Comparison of ENCODE assay signal across 26 cellular contexts in the genomic region with DNA sequence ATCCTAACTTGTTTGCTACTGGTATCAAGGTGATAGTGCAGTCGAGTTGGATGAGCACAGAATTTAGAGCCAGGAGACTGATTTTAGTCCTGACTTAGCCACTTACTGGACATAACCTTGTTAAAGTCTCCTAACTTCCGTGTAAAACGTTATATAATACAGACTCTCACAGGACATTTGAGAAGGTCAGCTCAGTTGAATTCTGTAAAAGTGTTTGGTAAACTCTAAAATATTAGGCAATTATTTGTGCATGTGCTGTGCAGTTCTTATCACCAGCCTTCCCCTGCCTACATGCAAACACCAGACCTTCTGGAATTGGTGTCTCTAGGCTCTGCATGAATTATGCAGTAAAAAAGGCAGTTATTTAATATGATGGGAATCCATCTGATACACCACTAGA. TPM values are rescaled to one million over a fixed set of nuclear protein-coding genes. Genes with fewer than 3 reads are reported as not detected.
DNase-seq lines count a peak whose midpoint lies in the region; ATAC-seq and TF ChIP-seq lines count a peak whose summit lies in the region.
"Had no signal": no experiment of that assay in that cellular context is flagged by ENCODE, and none has a peak within 500 bp of the region (broad histone marks: within the 10 kb centered on the region; RNA-seq: fewer than 3 reads in every experiment).

No MANE protein-coding gene starts in this region.

- H3K4me2 ChIP-seq in osteoblast (ENCODE audit: insufficient read depth, low read length), result peak overlapping the region; percentile 43

- no peak overlapping the region for H3K27ac ChIP-seq in SK-N-MC
- peak overlapping the region; percentile 68 for H3K27ac ChIP-seq in osteoblast (ENCODE audit: low read depth, low read length)
- H3K27ac ChIP-seq in thoracic aorta, result peak overlapping the region; percentile 9 to 19
- H3K27ac ChIP-seq: tibial artery had no signal

- no peaks in the 10 kb centered on the region for H4K20me1 ChIP-seq in osteoblast (ENCODE audit: insufficient read depth, low read length)

- DNase-seq in SK-N-MC (ENCODE audit: low read depth, low spot score), result no peak
- peak; percentile 44 for DNase-seq in fibroblast of villous mesenchyme (ENCODE audit: low read depth)
- no peak for DNase-seq in osteoblast (ENCODE audit: insufficient read length, low spot score, missing footprints)
- DNase-seq in thoracic aorta (ENCODE audit: low spot score), result no peak
- no peak for DNase-seq in epidermal melanocyte (ENCODE audit: insufficient read length, low spot score)
- DNase-seq in NK-92 (lab: John Stamatoyannopoulos, UW; ENCODE audit: unreplicated experiment), result no peak
- DNase-seq: activated CD4-positive, alpha-beta T cell treated with anti-CD3 and anti-CD28 coated beads, Interleukin-2, amount 50 U/mL, for 4 hours; activated CD4-positive, CD25-positive, alpha-beta regulatory T cell; CD4-positive, CD25-positive, alpha-beta regulatory T cell; cerebellar nuclear complex; DMS153; H9; mucosa of descending colon; MV-4-11; NCI-H187; NCI-H2227 treated with DMSO at 0.1 percent for 48 hours; NCI-H748 treated with DMSO at 0.1 percent for 48 hours; nephron progenitor cell; stimulated activated CD4-positive, alpha-beta T cell treated with anti-CD3 and anti-CD28 coated beads, Interleukin-4, amount 100 ng/mL, for 1 hour; stimulated activated naive CD4-positive, alpha-beta T cell treated with Interleukin-2 at 50 U/mL for 16 hours; SW 1271; tibial artery had no signal

- peaks cover 49% of the 10 kb centered on the region for H3K4me1 ChIP-seq in osteoblast (ENCODE audit: insufficient read depth, low read length)
- peaks cover 35 to 82% of the 10 kb centered on the region in 2 donors for H3K4me1 ChIP-seq in thoracic aorta (ENCODE audit: control insufficient read depth in 1 of 2, low read depth in 2 of 2)

- ATAC-seq in thoracic aorta (ENCODE audit: insufficient number of reproducible peaks, low FRiP score, low read depth) (no peak), HG03565 (IDR thresholded peaks at IDR 0.05; ENCODE audit: unreplicated experiment) (no peak)
- ATAC-seq: activated naive CD4-positive, alpha-beta T cell treated with anti-CD3 and anti-CD28 coated beads, Interleukin-2, amount 50 U/mL, for 72 hours; activated T-helper 17 cell treated with anti-CD3 and anti-CD28 coated beads, Interleukin-2, amount 50 U/mL, for 72 hours; mucosa of descending colon had no signal

- H3K9ac ChIP-seq in SK-N-MC (ENCODE audit: insufficient read length), result no peak overlapping the region

- peaks cover 75% of the 10 kb centered on the region for H3K79me2 ChIP-seq in osteoblast (ENCODE audit: insufficient read depth, low read length)

- TF ChIP-seq CTCF in fibroblast of villous mesenchyme (IDR thresholded peaks at IDR 0.05; ENCODE audit: insufficient read depth, low read depth, low read length) (no peak), osteoblast (IDR thresholded peaks at IDR 0.05; ENCODE audit: extremely low read depth, low read depth, low read length) (no peak), thoracic aorta (IDR thresholded peaks at IDR 0.05) (no peak)

- no peak overlapping the region for H2AFZ ChIP-seq in osteoblast (ENCODE audit: low read length)

- no peaks in the 10 kb centered on the region for H3K36me3 ChIP-seq in SK-N-MC (ENCODE audit: insufficient read depth, low read length)
- H3K36me3 ChIP-seq in osteoblast (ENCODE audit: insufficient read depth, low read length), result no peaks in the 10 kb centered on the region
- no peaks in the 10 kb centered on the region for H3K36me3 ChIP-seq in thoracic aorta
- H3K36me3 ChIP-seq: ascending aorta, tibial artery had no signal

- H3K9me3 ChIP-seq in SK-N-MC (ENCODE audit: low read depth, low read length), result no peaks in the 10 kb centered on the region
- H3K9me3 ChIP-seq in osteoblast (ENCODE audit: low read depth, low read length), result no peaks in the 10 kb centered on the region
- H3K9me3 ChIP-seq in thoracic aorta, result no peaks in the 10 kb centered on the region
- H3K9me3 ChIP-seq: ascending aorta, mucosa of descending colon, tibial artery had no signal

- H3K27me3 ChIP-seq in osteoblast (ENCODE audit: insufficient read depth, low read length) (no peaks in the 10 kb centered on the region), thoracic aorta (replicated peaks; ENCODE audit: insufficient read depth) (no peaks in the 10 kb centered on the region)
- H3K27me3 ChIP-seq: ascending aorta, tibial artery had no signal

- H3K4me3 ChIP-seq in SK-N-MC (0 out of 2 replicates have a peak overlapping the region, but pooled peaks have one; percentile 21), fibroblast of villous mesenchyme (ENCODE audit: low read depth, low read length) (no peak overlapping the region), osteoblast (ENCODE audit: insufficient read depth, low read length) (no peak overlapping the region), thoracic aorta (no peak overlapping the region)
- H3K4me3 ChIP-seq: ascending aorta, mucosa of descending colon, tibial artery had no signal

RNA-seq across cellular contexts. Expression of a gene that starts 45.4 kb away (rescaled TPM):
- 24.6 and 43.5 TPM in 2 replicates for total RNA-seq in fibroblast of villous mesenchyme
- 73.4 and 78.9 TPM in 2 replicates for total RNA-seq in osteoblast
- 100 to 1,000 TPM in 1 of 2 donors, 10 to 100 TPM in 1; 47.9 to 121 TPM for total RNA-seq in thoracic aorta
